In the genomic region with DNA sequence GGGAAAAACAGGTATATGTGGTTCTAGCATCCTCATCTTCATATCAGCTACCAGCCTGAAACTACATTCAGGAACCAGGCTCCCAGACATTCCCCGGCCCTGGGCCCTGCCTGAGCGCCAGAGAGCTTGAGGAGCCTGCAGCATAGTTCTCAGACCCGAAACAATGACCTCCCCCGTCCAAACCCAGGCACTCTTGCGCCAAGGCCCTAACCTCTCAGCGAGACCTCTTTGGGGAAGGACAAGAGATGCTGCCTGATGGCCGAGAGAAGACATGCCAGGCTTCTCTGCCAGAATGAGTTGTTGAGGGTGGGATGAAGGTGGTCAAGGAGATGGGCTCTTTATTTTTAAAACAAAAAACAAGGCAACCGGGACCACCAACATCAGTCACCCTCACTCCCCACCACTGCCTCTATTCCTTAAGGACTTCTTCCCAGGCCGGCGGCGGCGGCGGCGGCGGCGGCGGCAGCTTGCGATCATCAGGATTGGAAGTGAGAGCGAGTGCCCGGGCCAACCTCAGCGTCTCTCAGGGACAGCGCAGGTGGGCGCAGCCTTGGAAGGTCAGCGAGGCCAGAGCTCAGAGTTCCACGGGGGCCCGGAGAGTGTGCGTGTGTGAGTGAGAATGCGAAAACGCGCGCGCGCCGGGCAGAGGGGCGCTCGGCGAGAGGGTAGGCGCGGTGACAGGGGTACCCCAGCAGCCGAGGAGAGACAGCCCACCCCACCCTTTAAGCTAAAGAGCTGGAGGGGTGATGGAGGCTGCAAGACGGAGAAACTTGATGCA, we compare ENCODE assay signal across 8 cellular contexts. TPM values are rescaled to one million over a fixed set of nuclear protein-coding genes. Genes with fewer than 3 reads are reported as not detected.
DNase-seq lines count a peak whose midpoint lies in the region; ATAC-seq, FAIRE-seq and TF ChIP-seq lines count a peak whose summit lies in the region.

No MANE protein-coding gene starts in this region.

- H3K56ac ChIP-seq in H1 (replicated peaks; ENCODE audit: insufficient read length, low read depth, low read length): no peak overlapping the region

- H3K4me3 Mint-ChIP-seq in T-helper 17 cell (peak overlapping the region; percentile 94), natural killer cell (peak overlapping the region; percentile 77)

- DNase-seq in T-helper 17 cell (peak in 1 of 3 donors; percentile 12), H1 (ENCODE audit: low read depth in 1 of 2, low spot score in 2 of 2) (peak in 1 of 2 experiments; percentile 67), natural killer cell (no peak), aorta (peak; percentile 50 to 75), SHP77 treated with DMSO at 0.1 percent for 48 hours (lab: John Stamatoyannopoulos, UW) (no peak), NCI-H1092 treated with DMSO at 0.1 percent for 48 hours (lab: John Stamatoyannopoulos, UW) (no peak), cerebellum (ENCODE audit: low spot score) (no peak)

- no peaks in the 10 kb centered on the region for H3K9me3 ChIP-seq in T-helper 17 cell (ENCODE audit: control insufficient read depth, low read length, poor library complexity, severe bottlenecking)
- H3K9me3 ChIP-seq in H1 (ENCODE audit: insufficient read depth in 2 of 2, low read depth in 1 of 2, low read length in 1 of 2): no peaks in the 10 kb centered on the region
- no peaks in the 10 kb centered on the region for H3K9me3 ChIP-seq in aorta (ENCODE audit: control insufficient read depth, low read length)

- H3K9me3 Mint-ChIP-seq in natural killer cell: no peaks in the 10 kb centered on the region

- H2BK15ac ChIP-seq in H1 (ENCODE audit: low read length): no peak overlapping the region

- no peak overlapping the region for H2BK12ac ChIP-seq in H1 (ENCODE audit: low read depth, low read length)

- no peak for TF ChIP-seq POLR2A in H1 (IDR thresholded peaks at IDR 0.05; ENCODE audit: control extremely low read depth in 1 of 2, low read depth in 2 of 2, low read length in 2 of 2)

- H3K14ac ChIP-seq in H1 (ENCODE audit: insufficient read length): no peak overlapping the region

- peaks cover 19% of the 10 kb centered on the region for H3K4me1 Mint-ChIP-seq in T-helper 17 cell
- H3K4me1 Mint-ChIP-seq in natural killer cell: peaks cover 0 to 14% of the 10 kb centered on the region in 2 donors

- no peak overlapping the region for H2BK20ac ChIP-seq in H1 (ENCODE audit: low read length)

- peak overlapping the region; percentile 29 to 67 (median 60) for H3K4me3 ChIP-seq in H1 (ENCODE audit: extremely low read depth in 1 of 4, insufficient read depth in 2 of 4, low read depth in 3 of 4, low read length in 4 of 4)
- H3K4me3 ChIP-seq in aorta (ENCODE audit: low read length in 2 of 2): peak overlapping the region; percentile 9 to 84

- no peaks in the 10 kb centered on the region for H3K36me3 Mint-ChIP-seq in T-helper 17 cell (ENCODE audit: low read depth)
- H3K36me3 Mint-ChIP-seq in natural killer cell: no peaks in the 10 kb centered on the region

- H3K27ac Mint-ChIP-seq in T-helper 17 cell (peak overlapping the region; percentile 47), natural killer cell (no peak overlapping the region)

- no peak overlapping the region for H3K23ac ChIP-seq in H1 (ENCODE audit: insufficient read length)

- no peak overlapping the region for H4K8ac ChIP-seq in H1 (ENCODE audit: extremely low read depth, insufficient read depth, low read length)

- FAIRE-seq in H1 (lab: Jason Lieb, UNC): no peak

- H4K91ac ChIP-seq in H1 (replicated peaks; ENCODE audit: insufficient read length, low read length): no peak overlapping the region

- H3K4ac ChIP-seq in H1 (replicated peaks; ENCODE audit: insufficient read length, low read depth, low read length): no peak overlapping the region

- H3K27me3 ChIP-seq in H1 (replicated peaks in 1 of 4; ENCODE audit: control insufficient read depth in 3 of 4, extremely low read depth in 1 of 4, insufficient read depth in 3 of 4, low read length in 3 of 4) (peaks cover 28 to 42% (median 33%) of the 10 kb centered on the region in 4 experiments), aorta (ENCODE audit: control insufficient read depth in 1 of 2, insufficient read depth in 2 of 2, low read length in 1 of 2) (no peaks in the 10 kb centered on the region)

- H3K9ac ChIP-seq in H1 (replicated peaks in 1 of 4; ENCODE audit: extremely low read depth in 1 of 4, low read depth in 3 of 4, low read length in 3 of 4): no peak overlapping the region

- peaks cover 0 to 3% (median under 1%) of the 10 kb centered on the region in 4 experiments; a peak in 3 of 7 replicates for H3K4me1 ChIP-seq in H1 (replicated peaks in 1 of 4; ENCODE audit: control insufficient read depth in 3 of 4, insufficient read depth in 4 of 4, low read length in 3 of 4)
- no peaks in the 10 kb centered on the region for H3K4me1 ChIP-seq in aorta (ENCODE audit: control insufficient read depth in 1 of 2, insufficient read depth in 2 of 2, low read length in 2 of 2)

- H3K79me2 ChIP-seq in H1 (ENCODE audit: control insufficient read depth in 1 of 2, insufficient read depth in 2 of 2, low read length in 2 of 2): no peaks in the 10 kb centered on the region

- peak overlapping the region; percentile 74 to 79 for H3K4me2 ChIP-seq in H1 (ENCODE audit: insufficient read depth in 1 of 2, low read depth in 2 of 2, low read length in 2 of 2)

- H3K27ac ChIP-seq in H1 (ENCODE audit: low read depth, low read length) (no peak overlapping the region), aorta (ENCODE audit: low read depth in 1 of 2, low read length in 2 of 2) (peak overlapping the region; percentile 6 to 25)

- 9% methylated on average over 24 of the region's 41 CpGs; no CpG with 5 or more reads in 1 of the 2 experiments for WGBS in H1 (ENCODE audit: extremely low coverage in 1 of 2, insufficient coverage in 1 of 2, insufficient read length in 1 of 2, insufficient replicate concordance in 2 of 2, low coverage in 1 of 2, low lambda C conversion rate in 2 of 2, missing lambda C conversion rate in 1 of 2), 2 experiments
- 3 to 4% methylated on average over 41 of the region's 41 CpGs for WGBS in aorta, 2 donors

- no peaks in the 10 kb centered on the region for H3K79me1 ChIP-seq in H1 (ENCODE audit: low read depth, low read length)

- intact Hi-C loops in natural killer cell (cut with micrococcal nuclease) (no loop called here), aorta (cut with DNase I) (loop anchor here (2.0 to 5.0 kb wide), 4 partner anchors 493 to 719 kb away; no protein-coding TSS in a partner anchor)

- no peak overlapping the region for H2AFZ ChIP-seq in H1 (ENCODE audit: low read length)

- no peak overlapping the region for H3K18ac ChIP-seq in H1 (ENCODE audit: extremely low read depth, low read length)

- ATAC-seq in GM19351 (IDR thresholded peaks at IDR 0.05; ENCODE audit: unreplicated experiment) (peak; percentile 1), T-helper 17 cell (peak; percentile 4), natural killer cell (no peak), aorta (ENCODE audit: low FRiP score) (peak; percentile 55)

- TF ChIP-seq CTCF in H1 (IDR thresholded peaks at IDR 0.05; ENCODE audit: control extremely low read depth in 1 of 3, insufficient read depth in 1 of 3, low read depth in 1 of 3, low read length in 3 of 3): no peak
- no peak for TF ChIP-seq CTCF in natural killer cell (IDR thresholded peaks at IDR 0.05)

- no peak for TF ChIP-seq EP300 in H1 (IDR thresholded peaks at IDR 0.05; ENCODE audit: borderline replicate concordance in 1 of 2, low read depth in 2 of 2, low read length in 2 of 2)

- no peak overlapping the region for H2BK120ac ChIP-seq in H1 (replicated peaks; ENCODE audit: low read depth, low read length)

- H2AK5ac ChIP-seq in H1 (ENCODE audit: low read depth, low read length): no peak overlapping the region

- no peaks in the 10 kb centered on the region for H3K36me3 ChIP-seq in H1 (ENCODE audit: control insufficient read depth in 2 of 4, insufficient read depth in 4 of 4, low read length in 3 of 4)
- H3K36me3 ChIP-seq in aorta (ENCODE audit: control insufficient read depth in 1 of 2, insufficient read depth in 2 of 2, low read length in 1 of 2): no peaks in the 10 kb centered on the region

- no peak overlapping the region for H4K5ac ChIP-seq in H1 (ENCODE audit: insufficient read length, low read depth, low read length)

- TF ChIP-seq RAD21 in H1 (IDR thresholded peaks at IDR 0.05 in 1 of 2, conservative IDR thresholded peaks at IDR 0.05 in 1 of 2; ENCODE audit: low read depth in 2 of 2, low read length in 2 of 2): no peak

- H2BK5ac ChIP-seq in H1 (ENCODE audit: low read depth, low read length): no peak overlapping the region

- CTCF ChIA-PET in H1 (lab: Charles Lee; ENCODE audit: partially characterized antibody): interaction anchor here (0.5 to 2.1 kb wide), 13 partner anchors 10 to 1666 kb away, joined by 3 to 7 read pairs (median 3); no protein-coding TSS in a partner anchor

- H3K27me3 Mint-ChIP-seq in T-helper 17 cell (peaks cover 32% of the 10 kb centered on the region), natural killer cell (ENCODE audit: low read depth in 2 of 2) (peaks cover 36 to 47% of the 10 kb centered on the region in 2 donors)

- POLR2A ChIA-PET in H1 (lab: Charles Lee; ENCODE audit: partially characterized antibody): no interaction called here

- H3K23me2 ChIP-seq in H1 (ENCODE audit: low read depth, low read length): peaks cover 15% of the 10 kb centered on the region; the same call in 1 of the 2 replicates

- no peaks in the 10 kb centered on the region for H4K20me1 ChIP-seq in H1 (replicated peaks in 1 of 2; ENCODE audit: control insufficient read depth in 1 of 2, insufficient read depth in 2 of 2, low read length in 2 of 2)

TF ChIP-seq in H1, 55 proteins besides CTCF, POLR2A, EP300 and RAD21 (continues in another document):
- TF ChIP-seq CTBP2 (IDR thresholded peaks at IDR 0.05; ENCODE audit: borderline replicate concordance, insufficient read depth, insufficient read length, low read length) (peak; percentile 17), KDM4A (IDR thresholded peaks at IDR 0.05; ENCODE audit: low read depth, low read length, severe bottlenecking) (peak; percentile 42), TAF7 (optimal IDR thresholded peaks at IDR 0.05; ENCODE audit: borderline replicate concordance, low read depth, low read length) (no peak), BACH1 (IDR thresholded peaks at IDR 0.05; ENCODE audit: low read length) (no peak)

RNA-seq across cellular contexts. Expression of a gene that starts 0.6 kb away (rescaled TPM):
- total RNA-seq in T-helper 17 cell: 100 to 1,000 TPM in 1 of 2 donors, 10 to 100 TPM in 1; 91.8 to 102 TPM
- total RNA-seq in H1 (2021; fragmentation: NEBNext Ultra II Directional; extraction: Animal tissue kit (Norgen Biotek cat#: 25700)): 0.34 and 0.54 TPM in 2 replicates
- polyA plus RNA-seq in H1 (2011; rRNA removed): under 0.01 and 0.11 TPM in 2 replicates
- polyA plus RNA-seq in H1 (2011; cell fraction: cytosol; rRNA removed): 0.05 TPM
- polyA plus RNA-seq in H1 (2011; cell fraction: nucleus; rRNA removed): 0.06 TPM
- 0.08 to 0.43 TPM (median 0.25 TPM) in 4 replicates for polyA plus RNA-seq in H1 (2012, experiment 1 of 2)
- polyA plus RNA-seq in H1 (2012, experiment 2 of 2): not detected
- 0.20 TPM for polyA plus RNA-seq in H1 (2013, experiment 1 of 2)
- 0.26 TPM for polyA plus RNA-seq in H1 (2013, experiment 2 of 2)
- polyA minus RNA-seq in H1 (2011; rRNA and poly(A)+ RNA removed): 0.41 and 0.82 TPM in 2 replicates
- polyA minus RNA-seq in H1 (2011; cell fraction: cytosol; rRNA and poly(A)+ RNA removed): not detected
- polyA minus RNA-seq in H1 (2011; cell fraction: nucleus; rRNA and poly(A)+ RNA removed): 0.60 TPM
- 1 to 10 TPM; 2.4 to 6.2 (median 4.5) TPM for total RNA-seq in natural killer cell
- 10 to 100 TPM; 29.7 to 36.8 TPM for total RNA-seq in aorta
- 10 to 100 TPM in 1 of 2 donors, 1 to 10 TPM in 1; 3.3 to 11.6 TPM for polyA plus RNA-seq in aorta
- total RNA-seq in cerebellum: 12.8 TPM

Comparison
In these comparisons a context has a peak if more than half of its experiments do, and no peak if none do; other contexts are left out.
1. ATAC-seq: peak in GM19351 (single experiment), T-helper 17 cell (single experiment) and aorta (single experiment); none in natural killer cell (0 of 3).
2. DNase-seq: peak in aorta (2 of 2); none in natural killer cell (single experiment), SHP77 treated with DMSO at 0.1 percent for 48 hours (single experiment), NCI-H1092 treated with DMSO at 0.1 percent for 48 hours (single experiment) and cerebellum (single experiment).